In the genomic region with DNA sequence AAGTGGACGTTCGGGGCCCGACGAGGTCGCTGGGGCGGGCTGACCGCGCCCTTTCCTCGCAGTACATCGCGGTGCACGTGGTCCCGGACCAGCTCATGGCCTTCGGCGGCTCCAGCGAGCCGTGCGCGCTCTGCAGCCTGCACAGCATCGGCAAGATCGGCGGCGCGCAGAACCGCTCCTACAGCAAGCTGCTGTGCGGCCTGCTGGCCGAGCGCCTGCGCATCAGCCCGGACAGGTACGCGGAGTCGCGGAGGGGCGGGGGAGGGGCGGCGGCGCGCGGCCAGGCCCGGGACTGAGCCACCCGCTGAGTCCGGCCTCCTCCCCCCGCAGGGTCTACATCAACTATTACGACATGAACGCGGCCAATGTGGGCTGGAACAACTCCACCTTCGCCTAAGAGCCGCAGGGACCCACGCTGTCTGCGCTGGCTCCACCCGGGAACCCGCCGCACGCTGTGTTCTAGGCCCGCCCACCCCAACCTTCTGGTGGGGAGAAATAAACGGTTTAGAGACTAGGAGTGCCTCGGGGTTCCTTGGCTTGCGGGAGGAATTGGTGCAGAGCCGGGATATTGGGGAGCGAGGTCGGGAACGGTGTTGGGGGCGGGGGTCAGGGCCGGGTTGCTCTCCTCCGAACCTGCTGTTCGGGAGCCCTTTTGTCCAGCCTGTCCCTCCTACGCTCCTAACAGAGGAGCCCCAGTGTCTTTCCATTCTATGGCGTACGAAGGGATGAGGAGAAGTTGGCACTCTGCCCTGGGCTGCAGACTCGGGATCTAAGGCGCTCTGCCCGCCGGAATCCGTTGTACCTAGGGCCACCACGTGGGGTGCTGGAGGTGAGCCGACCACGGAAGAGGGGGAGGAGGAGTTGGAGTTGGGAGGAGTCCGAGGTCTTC, we compare ENCODE assay signal across 8 cellular contexts. TPM values are rescaled to one million over a fixed set of nuclear protein-coding genes. Genes with fewer than 3 reads are reported as not detected.
A peak's percentile ranks its signal among the peaks of the same experiment; 100 is the strongest.
DNase-seq lines count a peak whose midpoint lies in the region; ATAC-seq and TF ChIP-seq lines count a peak whose summit lies in the region.

No MANE protein-coding gene starts in this region.

- no peaks in the 10 kb centered on the region for H3K9me3 Mint-ChIP-seq in activated naive CD4-positive, alpha-beta T cell treated with anti-CD3 and anti-CD28 coated beads, Interleukin-2, amount 10 ng/mL, durations not matched to agents 7 days and 5 days

- intact Hi-C loops in testis (cut with DNase I; ENCODE audit: low total_unique reads), result no loop called here

- peaks cover 39% of the 10 kb centered on the region for H3K36me3 Mint-ChIP-seq in activated naive CD4-positive, alpha-beta T cell treated with anti-CD3 and anti-CD28 coated beads, Interleukin-2, amount 10 ng/mL, durations not matched to agents 7 days and 5 days

- H2AFZ ChIP-seq in osteoblast (ENCODE audit: low read length), result peak overlapping the region; percentile 50

- in situ Hi-C loops in SK-MEL-5 (cut with HindIII; ENCODE audit: low pct_unique_long_range_greater_than_20kb, low sequenced_read_pairs), result no loop called here

- H3K79me2 ChIP-seq in osteoblast (ENCODE audit: insufficient read depth, low read length), result peaks cover 22% of the 10 kb centered on the region

- H3K4me1 ChIP-seq in osteoblast (ENCODE audit: insufficient read depth, low read length), result peaks cover 11% of the 10 kb centered on the region
- H3K4me1 ChIP-seq in testis, result peaks cover 19% of the 10 kb centered on the region

- H4K20me1 ChIP-seq in osteoblast (ENCODE audit: insufficient read depth, low read length), result peaks cover 16% of the 10 kb centered on the region

- H3K36me3 ChIP-seq in osteoblast (ENCODE audit: insufficient read depth, low read length) (peaks cover 15% of the 10 kb centered on the region), testis (ENCODE audit: low read depth, missing control alignments) (no peaks in the 10 kb centered on the region)

- H3K27me3 ChIP-seq in osteoblast (ENCODE audit: insufficient read depth, low read length) (no peaks in the 10 kb centered on the region), testis (no peaks in the 10 kb centered on the region)

- H3K27ac ChIP-seq in osteoblast (ENCODE audit: low read depth, low read length) (peak overlapping the region; percentile 68), testis (peak overlapping the region; percentile 97 to 98)

- H3K4me1 Mint-ChIP-seq in activated naive CD4-positive, alpha-beta T cell treated with anti-CD3 and anti-CD28 coated beads, Interleukin-2, amount 10 ng/mL, durations not matched to agents 7 days and 5 days, result peaks cover 40% of the 10 kb centered on the region

- peak overlapping the region; percentile 92 for H3K4me3 ChIP-seq in osteoblast (ENCODE audit: insufficient read depth, low read length)
- peak overlapping the region; percentile 78 to 98 for H3K4me3 ChIP-seq in testis

- TF ChIP-seq CTCF in osteoblast (IDR thresholded peaks at IDR 0.05; ENCODE audit: extremely low read depth, low read depth, low read length) (no peak), testis (IDR thresholded peaks at IDR 0.05) (peak in 2 of 3 experiments; percentile 15 to 19)

- H3K9me3 ChIP-seq in osteoblast (ENCODE audit: low read depth, low read length) (no peaks in the 10 kb centered on the region), testis (no peaks in the 10 kb centered on the region)

- peak overlapping the region; percentile 96 for H3K4me3 Mint-ChIP-seq in activated naive CD4-positive, alpha-beta T cell treated with anti-CD3 and anti-CD28 coated beads, Interleukin-2, amount 10 ng/mL, durations not matched to agents 7 days and 5 days

- TF ChIP-seq POLR2A in testis (IDR thresholded peaks at IDR 0.05), result no peak

- CTCF ChIA-PET in activated naive CD4-positive, alpha-beta T cell treated with anti-CD3 and anti-CD28 coated beads, Interleukin-2, amount 10 ng/mL, durations not matched to agents 7 days and 5 days (lab: Charles Lee), result interaction anchor here (0.8 to 3.2 kb wide), 15 partner anchors 8 to 260 kb away, joined by 3 to 28 read pairs (median 4); partner anchors contain the start of gene SLC2A11

- peak overlapping the region; percentile 96 for H3K27ac Mint-ChIP-seq in activated naive CD4-positive, alpha-beta T cell treated with anti-CD3 and anti-CD28 coated beads, Interleukin-2, amount 10 ng/mL, durations not matched to agents 7 days and 5 days

- no peaks in the 10 kb centered on the region for H3K27me3 Mint-ChIP-seq in activated naive CD4-positive, alpha-beta T cell treated with anti-CD3 and anti-CD28 coated beads, Interleukin-2, amount 10 ng/mL, durations not matched to agents 7 days and 5 days

- ATAC-seq in GM21528 (IDR thresholded peaks at IDR 0.05; ENCODE audit: low FRiP score, unreplicated experiment), result peak; percentile 13

- 0% methylated on average over 8 to 48 of the region's 79 CpGs for WGBS in testis, 2 donors

- H3K4me2 ChIP-seq in osteoblast (ENCODE audit: insufficient read depth, low read length), result peak overlapping the region; percentile 90

- DNase-seq in COR-L47 (lab: John Stamatoyannopoulos, UW) (peak; percentile 83), LHCN-M2 (ENCODE audit: low read depth) (peak; percentile 75), SK-MEL-5 (ENCODE audit: low read depth, low spot score) (peak; percentile 88), globus pallidus (ENCODE audit: low spot score) (peak; percentile 48), osteoblast (ENCODE audit: insufficient read length, low spot score, missing footprints) (peak; percentile 96), testis (peak; percentile 84)
- peak; percentile 82 for DNase-seq in activated naive CD4-positive, alpha-beta T cell treated with anti-CD3 and anti-CD28 coated beads, Interleukin-2, amount 10 ng/mL, durations not matched to agents 7 days and 5 days

RNA-seq across cellular contexts. Expression of gene MIF, which starts 0.8 kb away (rescaled TPM):
- total RNA-seq in LHCN-M2 (2014; rRNA removed) (512 and 577 TPM in 2 replicates), osteoblast (123 and 131 TPM in 2 replicates), testis (100 to 1,000 TPM; 239 to 472 TPM)
- polyA plus RNA-seq in LHCN-M2 (2012), result 1,162 TPM
- 837 and 896 TPM in 2 replicates for total RNA-seq in SK-MEL-5 (2014; rRNA removed; shearing (Covaris generic))
- 1,254 and 1,570 TPM in 2 replicates for polyA plus RNA-seq in SK-MEL-5 (2015; cell fraction: cytosol; rRNA removed)
- polyA plus RNA-seq in SK-MEL-5 (2015; cell fraction: nucleus; rRNA removed), result 101 and 169 TPM in 2 replicates
- polyA plus RNA-seq in testis (ENCODE audit: insufficient read depth, low read depth, low replicate concordance), result 177 TPM

RNA-seq across cellular contexts. Expression of gene SLC2A11, which starts 37.3 kb away (rescaled TPM):
- total RNA-seq in LHCN-M2 (2014; rRNA removed) (6.5 and 8.6 TPM in 2 replicates), osteoblast (14.1 and 20.9 TPM in 2 replicates), testis (10 to 100 TPM; 21.8 to 22.7 TPM)
- 7.8 TPM for polyA plus RNA-seq in LHCN-M2 (2012)
- 20.6 and 20.7 TPM in 2 replicates for total RNA-seq in SK-MEL-5 (2014; rRNA removed; shearing (Covaris generic))
- 18.2 and 23.0 TPM in 2 replicates for polyA plus RNA-seq in SK-MEL-5 (2015; cell fraction: cytosol; rRNA removed)
- 97.9 and 105 TPM in 2 replicates for polyA plus RNA-seq in SK-MEL-5 (2015; cell fraction: nucleus; rRNA removed)
- 14.3 TPM for polyA plus RNA-seq in testis (ENCODE audit: insufficient read depth, low read depth, low replicate concordance)

RNA-seq across cellular contexts. Expression of gene DERL3, which starts 56.1 kb away (rescaled TPM):
- 0.23 TPM in 1 of 2 replicates, not detected in the other for total RNA-seq in LHCN-M2 (2014; rRNA removed)
- 0.68 TPM for polyA plus RNA-seq in LHCN-M2 (2012)
- 0.13 and 0.26 TPM in 2 replicates for total RNA-seq in SK-MEL-5 (2014; rRNA removed; shearing (Covaris generic))
- 0.03 and 0.43 TPM in 2 replicates for polyA plus RNA-seq in SK-MEL-5 (2015; cell fraction: cytosol; rRNA removed)
- 1.2 and 1.3 TPM in 2 replicates for polyA plus RNA-seq in SK-MEL-5 (2015; cell fraction: nucleus; rRNA removed)
- total RNA-seq in osteoblast, result 0.36 and 0.59 TPM in 2 replicates
- total RNA-seq in testis, result 10 to 100 TPM; 14.9 to 16.2 TPM
- polyA plus RNA-seq in testis (ENCODE audit: insufficient read depth, low read depth, low replicate concordance), result 48.7 TPM

Comparison
In these comparisons a context has a peak if more than half of its experiments do, and no peak if none do; other contexts are left out.
1. Peak in every context shown above with its lines: DNase-seq, ATAC-seq, H3K4me3 ChIP-seq and H3K27ac ChIP-seq.
2. RNA of gene DERL3, which starts 56.1 kb away (total RNA-seq): 14.9 to 16.2 TPM in testis; 0.36 to 0.59 TPM in osteoblast, 0.13 to 0.26 TPM in SK-MEL-5 and 0.23 TPM in LHCN-M2; every median in the first group is over 10 times any median in the second.